19 cellular contexts compared by ENCODE assay signal in the genomic region with DNA sequence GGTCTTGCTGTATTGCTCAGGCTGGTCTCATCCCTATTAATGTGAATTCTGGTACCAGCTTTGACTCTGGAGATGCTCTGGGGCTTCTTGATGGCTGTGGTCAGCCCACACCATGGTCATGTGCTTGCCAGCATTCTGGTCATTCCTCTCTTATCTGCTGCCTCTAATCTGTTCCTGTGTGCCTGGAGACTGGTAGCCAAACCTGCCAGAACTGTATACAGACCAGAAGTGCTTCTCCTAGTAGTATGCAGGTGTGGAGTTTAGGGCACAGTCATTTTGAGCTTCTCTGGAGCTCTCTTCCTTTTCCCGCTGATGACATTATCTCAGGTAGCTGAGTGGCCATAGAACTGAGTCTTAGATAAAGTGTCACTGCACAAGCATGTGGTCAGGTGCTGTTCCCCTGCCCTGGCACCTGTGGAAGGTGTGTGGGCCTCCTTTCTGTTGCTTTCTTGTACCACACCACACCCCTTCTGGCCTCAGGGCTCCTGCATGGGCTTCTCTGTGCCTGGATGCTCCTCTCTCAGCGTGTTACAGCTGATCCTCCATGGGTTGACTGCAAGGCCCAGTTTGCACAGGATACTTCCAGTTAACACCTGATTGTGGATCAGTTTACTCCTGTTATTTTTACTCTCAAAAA.
DNase-seq lines count a peak whose midpoint lies in the region; ATAC-seq and TF ChIP-seq lines count a peak whose summit lies in the region.
"Had no signal": no experiment of that assay in that cellular context is flagged by ENCODE, and none has a peak within 500 bp of the region (broad histone marks: within the 10 kb centered on the region; RNA-seq: fewer than 3 reads in every experiment).

No MANE protein-coding gene starts in this region.

- peak overlapping the region; percentile 99 for H2BK120ac ChIP-seq in trophoblast cell (ENCODE audit: insufficient read depth, low read length, poor library complexity)

- H3K27me3 Mint-ChIP-seq in GM23338 (ENCODE audit: insufficient read depth, low read depth, poor library complexity) = peaks cover 7% of the 10 kb centered on the region

- peak overlapping the region; percentile 15 for H3K27ac Mint-ChIP-seq in GM23338

- H3K4me2 ChIP-seq in GM23338 (peak overlapping the region; percentile 19; the same call in 1 of the 2 replicates), SK-N-SH (no peak overlapping the region), trophoblast cell (ENCODE audit: low read length) (peak overlapping the region; percentile 10)

- peak overlapping the region; percentile 82 for H4K8ac ChIP-seq in trophoblast cell (ENCODE audit: low read depth, low read length)

- H3K9ac ChIP-seq in SK-N-SH = no peak overlapping the region
- no peak overlapping the region for H3K9ac ChIP-seq in trophoblast cell (ENCODE audit: low read length)

- H3F3A ChIP-seq in GM23338 (replicated peaks; ENCODE audit: low read depth) = no peaks in the 10 kb centered on the region; the same call in 1 of the 2 replicates
- H3F3A ChIP-seq in SK-N-SH (replicated peaks; ENCODE audit: insufficient read depth) = no peaks in the 10 kb centered on the region

- ATAC-seq in GM23338 (peak; percentile 20), GM21447 (IDR thresholded peaks at IDR 0.05; ENCODE audit: unreplicated experiment) (no peak), GM21717 (IDR thresholded peaks at IDR 0.05; ENCODE audit: unreplicated experiment) (no peak)

- H3K27ac ChIP-seq in GM23338 (ENCODE audit: low read depth) (0 out of 2 replicates have a peak overlapping the region, but pooled peaks have one; percentile 36), SK-N-SH (ENCODE audit: low read depth in 2 of 2, low read length in 1 of 2) (peak overlapping the region in 1 of 2 experiments; percentile 23; a peak in 1 of 4 replicates), trophoblast cell (ENCODE audit: low read depth, low read length) (peak overlapping the region; percentile 99)
- H3K27ac ChIP-seq: WERI-Rb-1 had no signal

- peaks cover 100% of the 10 kb centered on the region for H3K79me2 ChIP-seq in GM23338 (replicated peaks; ENCODE audit: insufficient read depth)
- H3K79me2 ChIP-seq in SK-N-SH (ENCODE audit: insufficient read depth) = peaks cover 45% of the 10 kb centered on the region
- H3K79me2 ChIP-seq in trophoblast cell (ENCODE audit: control insufficient read depth, insufficient read depth, low read length, poor library complexity) = peaks cover 32% of the 10 kb centered on the region

- WGBS in SK-N-SH (ENCODE audit: low lambda C conversion rate) = 100% methylated on average over 2 of the region's 2 CpGs
- WGBS in trophoblast cell (ENCODE audit: extremely low coverage, insufficient coverage, insufficient read length) = no CpG with 5 or more reads among the region's 2 CpGs

- H3K14ac ChIP-seq in trophoblast cell (ENCODE audit: low read length) = peak overlapping the region; percentile 45

- peak overlapping the region; percentile 3 for H2BK12ac ChIP-seq in trophoblast cell (ENCODE audit: low read length)

- peak overlapping the region; percentile 99 for H2BK5ac ChIP-seq in trophoblast cell (ENCODE audit: low read depth, low read length, poor library complexity)

- TF ChIP-seq RAD21 in SK-N-SH (IDR thresholded peaks at IDR 0.05; ENCODE audit: low read length) = no peak

- no peak overlapping the region for H3K4me3 Mint-ChIP-seq in GM23338

- no peak for TF ChIP-seq CTCF in GM23338 (conservative IDR thresholded peaks at IDR 0.05; ENCODE audit: low read depth in 2 of 2)
- TF ChIP-seq CTCF in SK-N-SH (IDR thresholded peaks at IDR 0.05) = no peak
- TF ChIP-seq CTCF in fibroblast of villous mesenchyme (IDR thresholded peaks at IDR 0.05; ENCODE audit: insufficient read depth, low read depth, low read length) = no peak

- H3K36me3 ChIP-seq in GM23338 (ENCODE audit: insufficient read depth) (no peaks in the 10 kb centered on the region), SK-N-SH (replicated peaks in 1 of 2; ENCODE audit: control insufficient read depth in 1 of 2, insufficient read depth in 2 of 2, low read length in 1 of 2) (no peaks in the 10 kb centered on the region), trophoblast cell (ENCODE audit: control insufficient read depth in 1 of 2, insufficient read depth in 2 of 2, low read length in 2 of 2) (no peaks in the 10 kb centered on the region)
- H3K36me3 ChIP-seq: MG63, WERI-Rb-1 had no signal

- no peak overlapping the region for H4K12ac ChIP-seq in trophoblast cell (ENCODE audit: low read depth, low read length)

- H3K23ac ChIP-seq in trophoblast cell (ENCODE audit: low read length) = no peak overlapping the region

- H3K27me3 ChIP-seq in GM23338 (ENCODE audit: insufficient read depth) = no peaks in the 10 kb centered on the region
- H3K27me3 ChIP-seq in SK-N-SH (ENCODE audit: insufficient read depth) = no peaks in the 10 kb centered on the region
- H3K27me3 ChIP-seq in trophoblast cell (ENCODE audit: insufficient read depth, low read length) = no peaks in the 10 kb centered on the region
- H3K27me3 ChIP-seq: MG63, testis had no signal

- H3K9me3 Mint-ChIP-seq in GM23338 = no peaks in the 10 kb centered on the region; the same call in 2 of the 3 replicates

- no peaks in the 10 kb centered on the region for H3K9me3 ChIP-seq in SK-N-SH
- no peaks in the 10 kb centered on the region for H3K9me3 ChIP-seq in trophoblast cell (ENCODE audit: insufficient read depth, low read depth, low read length)
- H3K9me3 ChIP-seq: MG63, testis had no signal

- H3K18ac ChIP-seq in trophoblast cell (ENCODE audit: low read length) = peak overlapping the region; percentile 19

- peak overlapping the region; percentile 75 for H3K4ac ChIP-seq in trophoblast cell (ENCODE audit: low read depth, low read length)

- peaks cover 40% of the 10 kb centered on the region for H3K79me1 ChIP-seq in trophoblast cell (ENCODE audit: low read length)

- H2AFZ ChIP-seq in GM23338 = no peak overlapping the region
- H2AFZ ChIP-seq in SK-N-SH (ENCODE audit: low read depth) = no peak overlapping the region
- no peak overlapping the region for H2AFZ ChIP-seq in trophoblast cell (ENCODE audit: insufficient read depth, low read length, poor library complexity)

- H4K91ac ChIP-seq in trophoblast cell (ENCODE audit: low read depth, low read length) = peak overlapping the region; percentile 99

- POLR2A ChIA-PET in SK-N-SH (lab: Yijun Ruan, JAX) = no interaction called here

- CTCF ChIA-PET in SK-N-SH (lab: Yijun Ruan, JAX) = no interaction called here

- peaks cover 67% of the 10 kb centered on the region for H3K4me1 ChIP-seq in GM23338 (ENCODE audit: insufficient read depth)
- H3K4me1 ChIP-seq in SK-N-SH (ENCODE audit: control insufficient read depth in 1 of 2, insufficient read depth in 2 of 2, low read depth in 1 of 2, low read length in 1 of 2) = peaks cover 0 to 21% of the 10 kb centered on the region in 2 experiments; a peak in 2 of 4 replicates
- H3K4me1 ChIP-seq in trophoblast cell (ENCODE audit: control insufficient read depth in 1 of 2, insufficient read depth in 2 of 2, low read length in 2 of 2) = peaks cover 35 to 41% of the 10 kb centered on the region in 2 experiments

- H3K4me3 ChIP-seq in GM23338 (no peak overlapping the region), SK-N-SH (ENCODE audit: low read depth in 2 of 2, low read length in 1 of 2) (no peak overlapping the region), fibroblast of villous mesenchyme (ENCODE audit: low read depth, low read length) (no peak overlapping the region), trophoblast cell (ENCODE audit: low read depth, low read length) (no peak overlapping the region)
- H3K4me3 ChIP-seq: MG63, testis had no signal

- TF ChIP-seq EP300 in SK-N-SH (IDR thresholded peaks at IDR 0.05; ENCODE audit: borderline replicate concordance in 1 of 2, low read depth in 1 of 2, low read length in 1 of 2) = no peak

- DNase-seq in GM23338 (ENCODE audit: low spot score) = no peak
- no peak for DNase-seq in SK-N-SH
- peak; percentile 37 for DNase-seq in fibroblast of villous mesenchyme (ENCODE audit: low read depth)
- DNase-seq in trophoblast cell = peak; percentile 85 to 87
- DNase-seq in C1 segment of cervical spinal cord (lab: John Stamatoyannopoulos, UW) = no peak
- no peak for DNase-seq in NCI-H510A treated with DMSO at 0.1 percent for 48 hours (lab: John Stamatoyannopoulos, UW)
- DNase-seq: activated CD8-positive, alpha-beta memory T cell treated with anti-CD3 and anti-CD28 coated beads for 24 hours; cerebellar nuclear complex; glutamatergic neuron; MG63; NCI-H187 treated with DMSO at 0.1 percent for 48 hours; NCI-H526 treated with DMSO at 0.1 percent for 48 hours; OCI-M1; stimulated activated CD4-positive, alpha-beta T cell treated with anti-CD3 and anti-CD28 coated beads, Interleukin-2, amount 100 ng/mL, for 48 hours; SW 1271; testis; WERI-Rb-1 had no signal

- H3K9me2 ChIP-seq in GM23338 (ENCODE audit: insufficient read depth) (no peaks in the 10 kb centered on the region), SK-N-SH (no peaks in the 10 kb centered on the region)

- peak overlapping the region; percentile 33 for H2AK5ac ChIP-seq in trophoblast cell (ENCODE audit: low read length)

- H4K20me1 ChIP-seq in GM23338 (replicated peaks; ENCODE audit: insufficient read depth) = peaks cover 14% of the 10 kb centered on the region
- H4K20me1 ChIP-seq in SK-N-SH (ENCODE audit: insufficient read depth) = no peaks in the 10 kb centered on the region

- no peaks in the 10 kb centered on the region for H3K36me3 Mint-ChIP-seq in GM23338 (ENCODE audit: low read depth)

- peaks cover 58% of the 10 kb centered on the region for H3K4me1 Mint-ChIP-seq in GM23338

TF ChIP-seq in GM23338, 12 proteins besides CTCF, POLR2A, EP300 and RAD21 (continues in another document):
- TF ChIP-seq STAT1 (IDR thresholded peaks at IDR 0.05; ENCODE audit: unreplicated experiment) (no peak), EZH2phosphoT487 (IDR thresholded peaks at IDR 0.05; ENCODE audit: unreplicated experiment) (no peak)

TF ChIP-seq in SK-N-SH, 30 proteins besides CTCF, POLR2A, EP300 and RAD21:
- TF ChIP-seq TAF1 (IDR thresholded peaks at IDR 0.05; ENCODE audit: borderline replicate concordance, low read depth, low read length) (no peak), TCF12 (IDR thresholded peaks at IDR 0.05) (peak; percentile 41; the same call in 1 of the 2 replicates), MEF2A (IDR thresholded peaks at IDR 0.05; ENCODE audit: borderline replicate concordance, low read depth) (no peak), MXI1 (IDR thresholded peaks at IDR 0.05; ENCODE audit: low read depth, low read length) (no peak), GATA2 (CRISPR knock-in tag; IDR thresholded peaks at IDR 0.05) (no peak)

Comparison
In these comparisons a context has a peak if more than half of its experiments do, and no peak if none do; other contexts are left out.
1. DNase-seq: peak in fibroblast of villous mesenchyme (single experiment) and trophoblast cell (2 of 2); none in GM23338 (single experiment), SK-N-SH (single experiment), C1 segment of cervical spinal cord (0 of 14) and NCI-H510A treated with DMSO at 0.1 percent for 48 hours (single experiment).